ENCODE assay signal across 20 cellular contexts in genomic region chr22:39246690-39247332, GRCh38.
"Had no signal": no experiment of that assay in that cellular context is flagged by ENCODE, and none has a peak within 500 bp of the region (broad histone marks: within the 10 kb centered on the region; RNA-seq: fewer than 3 reads in every experiment).

No MANE protein-coding gene starts in this region.

- H3K27me3 ChIP-seq: thyroid gland had no signal

- H3K36me3 ChIP-seq: lower lobe of right lung, thyroid gland, WERI-Rb-1 had no signal

- H3K9me3 Mint-ChIP-seq: activated naive CD8-positive, alpha-beta T cell treated with anti-CD3 and anti-CD28 coated beads for 36 hours; activated T-cell treated with anti-CD3 and anti-CD28 coated beads, Interleukin-2, amount 50 U/mL, for 4 hours; stimulated activated naive CD8-positive, alpha-beta T cell treated with anti-CD3 and anti-CD28 coated beads, Interleukin-15, Interleukin-2, amounts not matched to agents 100 ng/mL and 50 ng/mL, for 24 hours had no signal

- ATAC-seq: activated T-cell treated with anti-CD3 and anti-CD28 coated beads, Interleukin-2, amount 50 U/mL, for 4 hours; lower lobe of right lung; mucosa of descending colon had no signal

- H3K4me3 Mint-ChIP-seq: activated naive CD8-positive, alpha-beta T cell treated with anti-CD3 and anti-CD28 coated beads for 36 hours; activated T-cell treated with anti-CD3 and anti-CD28 coated beads, Interleukin-2, amount 50 U/mL, for 4 hours; stimulated activated naive CD8-positive, alpha-beta T cell treated with anti-CD3 and anti-CD28 coated beads, Interleukin-15, Interleukin-2, amounts not matched to agents 100 ng/mL and 50 ng/mL, for 24 hours had no signal

- H3K36me3 Mint-ChIP-seq: activated naive CD8-positive, alpha-beta T cell treated with anti-CD3 and anti-CD28 coated beads for 36 hours had no signal

- H3K27ac Mint-ChIP-seq: activated naive CD8-positive, alpha-beta T cell treated with anti-CD3 and anti-CD28 coated beads for 36 hours; progenitor cell of endocrine pancreas; stimulated activated naive CD8-positive, alpha-beta T cell treated with anti-CD3 and anti-CD28 coated beads, Interleukin-15, Interleukin-2, amounts not matched to agents 100 ng/mL and 50 ng/mL, for 24 hours had no signal

- H3K9me3 ChIP-seq: lower lobe of right lung, mucosa of descending colon, thyroid gland had no signal

- FAIRE-seq: kidney, TTC549 had no signal

- H3K4me3 ChIP-seq: lower lobe of right lung, mucosa of descending colon, skin epidermis, thyroid gland had no signal

- DNase-seq: activated CD4-positive, alpha-beta T cell treated with anti-CD3 and anti-CD28 coated beads for 1 hour; activated CD8-positive, alpha-beta memory T cell treated with anti-CD3 and anti-CD28 coated beads, Interleukin-2, amount 50 U/mL, for 48 hours; activated naive CD4-positive, alpha-beta T cell treated with Interleukin-2 at 50 U/mL for 16 hours; activated naive CD8-positive, alpha-beta T cell treated with anti-CD3 and anti-CD28 coated beads for 36 hours; activated T-cell treated with anti-CD3 and anti-CD28 coated beads, Interleukin-2, amount 50 U/mL, for 4 hours; kidney; lower lobe of right lung; mesendoderm; mucosa of descending colon; occipital lobe; stimulated activated CD4-positive, alpha-beta T cell treated with anti-CD3 and anti-CD28 coated beads, Interleukin-1b, Interleukin-23, amount 100 ng/mL, for 48 hours; substantia nigra; T-helper 1 cell; thyroid gland; WERI-Rb-1 had no signal

- H3K27ac ChIP-seq: epithelial cell of prostate, lower lobe of right lung, skin epidermis, thyroid gland, WERI-Rb-1 had no signal
